ENCODE assay signal across 21 cellular contexts in the genomic region with DNA sequence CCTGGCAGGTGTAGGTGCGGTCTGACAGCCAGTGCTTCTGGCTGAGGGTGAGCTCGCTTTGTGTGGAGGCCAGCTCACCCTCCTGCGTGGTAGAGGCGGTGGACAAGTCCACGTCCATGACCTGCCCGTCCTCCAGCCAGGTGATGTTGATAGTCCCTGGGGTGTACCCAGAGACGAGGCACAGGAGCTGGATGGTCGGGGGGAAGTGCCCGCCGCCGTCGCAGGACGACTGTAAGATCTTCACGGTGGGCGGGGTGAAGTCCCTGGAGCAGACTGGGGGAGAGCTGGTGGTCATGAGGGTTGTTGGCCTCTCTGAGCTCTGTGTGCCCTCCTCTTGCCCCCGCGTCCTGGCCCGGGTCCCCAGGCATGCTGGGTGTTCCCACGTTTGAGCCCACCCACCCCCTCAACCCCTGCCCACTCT.
"Had no signal": no experiment of that assay in that cellular context is flagged by ENCODE, and none has a peak within 500 bp of the region (broad histone marks: within the 10 kb centered on the region; RNA-seq: fewer than 3 reads in every experiment).

No MANE protein-coding gene starts in this region.

- ATAC-seq: activated CD8-positive, alpha-beta T cell treated with anti-CD3 and anti-CD28 coated beads for 36 hours; gastroesophageal sphincter; naive thymus-derived CD4-positive, alpha-beta T cell; T-helper 17 cell had no signal

- H3K4me3 ChIP-seq: gastroesophageal sphincter, lung, upper lobe of left lung had no signal

- H3K4me1 ChIP-seq: gastroesophageal sphincter, upper lobe of left lung had no signal

- H3K27me3 Mint-ChIP-seq: activated B cell treated with CpG ODN at 0.5 μM for 24 hours; activated CD8-positive, alpha-beta T cell treated with anti-CD3 and anti-CD28 coated beads for 36 hours; activated naive CD8-positive, alpha-beta T cell treated with anti-CD3 and anti-CD28 coated beads, Interleukin-2, amount 10 ng/mL, durations not matched to agents 7 days and 5 days; naive thymus-derived CD4-positive, alpha-beta T cell had no signal

- H3K27ac ChIP-seq: epithelial cell of prostate, gastroesophageal sphincter, upper lobe of left lung had no signal

- H3K9me3 ChIP-seq: gastroesophageal sphincter, upper lobe of left lung had no signal

- H3K36me3 Mint-ChIP-seq: activated naive CD8-positive, alpha-beta T cell treated with anti-CD3 and anti-CD28 coated beads, Interleukin-2, amount 10 ng/mL, durations not matched to agents 7 days and 5 days; naive thymus-derived CD4-positive, alpha-beta T cell had no signal

- H3K36me3 ChIP-seq: gastroesophageal sphincter, upper lobe of left lung had no signal

- H3K27me3 ChIP-seq: gastroesophageal sphincter, upper lobe of left lung had no signal

- H3K4me1 Mint-ChIP-seq: activated naive CD8-positive, alpha-beta T cell treated with anti-CD3 and anti-CD28 coated beads, Interleukin-2, amount 10 ng/mL, durations not matched to agents 7 days and 5 days; endodermal cell; naive thymus-derived CD4-positive, alpha-beta T cell; neural crest cell had no signal

- H3K27ac Mint-ChIP-seq: activated B cell treated with CpG ODN at 0.5 μM for 24 hours; activated CD8-positive, alpha-beta T cell treated with anti-CD3 and anti-CD28 coated beads for 36 hours; activated naive CD4-positive, alpha-beta T cell treated with anti-CD3 and anti-CD28 coated beads for 36 hours; activated naive CD8-positive, alpha-beta T cell treated with anti-CD3 and anti-CD28 coated beads, Interleukin-2, amount 10 ng/mL, durations not matched to agents 7 days and 5 days; endodermal cell; naive thymus-derived CD4-positive, alpha-beta T cell; T-helper 17 cell had no signal

- H3K4me3 Mint-ChIP-seq: activated B cell treated with CpG ODN at 0.5 μM for 24 hours; activated CD8-positive, alpha-beta T cell treated with anti-CD3 and anti-CD28 coated beads for 36 hours; activated naive CD4-positive, alpha-beta T cell treated with anti-CD3 and anti-CD28 coated beads for 36 hours; activated naive CD8-positive, alpha-beta T cell treated with anti-CD3 and anti-CD28 coated beads, Interleukin-2, amount 10 ng/mL, durations not matched to agents 7 days and 5 days; endodermal cell; naive thymus-derived CD4-positive, alpha-beta T cell; neural crest cell; T-helper 17 cell had no signal

- DNase-seq: activated CD4-positive, alpha-beta T cell treated with anti-CD3 and anti-CD28 coated beads for 4 hours; activated CD8-positive, alpha-beta T cell treated with anti-CD3 and anti-CD28 coated beads for 36 hours; activated naive CD4-positive, alpha-beta T cell treated with anti-CD3 and anti-CD28 coated beads for 36 hours; activated naive CD8-positive, alpha-beta T cell treated with anti-CD3 and anti-CD28 coated beads, Interleukin-2, amount 10 ng/mL, durations not matched to agents 7 days and 5 days; activated T-cell treated with anti-CD3 and anti-CD28 coated beads, Interleukin-2, amount 50 U/mL, for 48 hours; amniotic stem cell; cortex of kidney; endodermal cell; head of caudate nucleus; naive thymus-derived CD4-positive, alpha-beta T cell; retina; stimulated activated CD4-positive, alpha-beta T cell treated with anti-CD3 and anti-CD28 coated beads, Interleukin-4, amount 100 ng/mL, for 24 hours; stimulated activated naive CD4-positive, alpha-beta T cell treated with Interleukin-2 at 50 U/mL for 16 hours; SW 1271; T-helper 17 cell had no signal

- H3K9me3 Mint-ChIP-seq: activated B cell treated with CpG ODN at 0.5 μM for 24 hours; activated CD8-positive, alpha-beta T cell treated with anti-CD3 and anti-CD28 coated beads for 36 hours; activated naive CD4-positive, alpha-beta T cell treated with anti-CD3 and anti-CD28 coated beads for 36 hours; activated naive CD8-positive, alpha-beta T cell treated with anti-CD3 and anti-CD28 coated beads, Interleukin-2, amount 10 ng/mL, durations not matched to agents 7 days and 5 days; naive thymus-derived CD4-positive, alpha-beta T cell; neural crest cell had no signal
